In the genomic region with DNA sequence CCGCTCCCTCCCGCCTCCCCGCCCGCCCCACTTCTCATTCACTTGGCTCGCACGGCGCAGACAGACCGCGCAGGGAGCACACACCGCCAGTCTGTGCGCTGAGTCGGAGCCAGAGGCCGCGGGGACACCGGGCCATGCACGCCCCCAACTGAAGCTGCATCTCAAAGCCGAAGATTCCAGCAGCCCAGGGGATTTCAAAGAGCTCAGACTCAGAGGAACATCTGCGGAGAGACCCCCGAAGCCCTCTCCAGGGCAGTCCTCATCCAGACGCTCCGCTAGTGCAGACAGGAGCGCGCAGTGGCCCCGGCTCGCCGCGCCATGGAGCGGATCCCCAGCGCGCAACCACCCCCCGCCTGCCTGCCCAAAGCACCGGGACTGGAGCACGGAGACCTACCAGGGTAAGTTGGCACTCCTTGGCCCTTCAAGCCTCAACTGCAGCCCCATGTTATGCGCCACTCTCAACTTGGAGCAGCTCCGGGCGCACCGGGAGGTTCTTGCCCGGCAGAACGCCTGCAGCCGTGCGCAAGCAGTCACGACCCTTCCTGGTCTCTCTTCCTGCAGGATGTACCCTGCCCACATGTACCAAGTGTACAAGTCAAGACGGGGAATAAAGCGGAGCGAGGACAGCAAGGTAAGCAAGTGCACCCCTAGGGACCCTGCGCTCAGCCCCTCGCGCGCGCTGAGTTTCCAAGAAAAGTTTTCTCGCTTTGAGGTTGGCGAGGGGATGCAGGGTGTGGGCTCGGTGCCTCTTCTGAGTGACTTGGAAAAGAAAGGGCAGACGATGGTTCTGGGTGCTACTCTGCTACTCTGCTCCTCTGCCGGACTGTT, we compare ENCODE assay signal across 8 cellular contexts. TPM values are rescaled to one million over a fixed set of nuclear protein-coding genes. Genes with fewer than 3 reads are reported as not detected.
DNase-seq lines count a peak whose midpoint lies in the region; TF ChIP-seq lines count a peak whose summit lies in the region.

A gene (plus strand): TSS at position 37 of the 828 bp plus-strand sequence. CDS start 282 bp downstream, at position 319.

- DNase-seq in DMS53 (lab: John Stamatoyannopoulos, UW) (peak; percentile 53), DMS53 treated with DMSO at 0.1 percent for 48 hours (lab: John Stamatoyannopoulos, UW; ENCODE audit: unreplicated experiment) (no peak), HFFc6 (no peak), dedifferentiated amniotic fluid mesenchymal stem cell (ENCODE audit: extremely low spot score) (peak; percentile 26), lower leg skin (ENCODE audit: low spot score in 2 of 2) (no peak), substantia nigra (lab: John Stamatoyannopoulos, UW) (peak in 14 of 49 donors; percentile 29 to 93 (median 63)), HCEC 1CT (no peak)

- H3K9me3 Mint-ChIP-seq in HFFc6 = no peaks in the 10 kb centered on the region

- H3K27me3 Mint-ChIP-seq in HFFc6 (ENCODE audit: insufficient read depth) = no peaks in the 10 kb centered on the region; the same call in 1 of the 2 replicates

- peak within 1 kb of the TSS; percentile 80 for H3K27ac ChIP-seq in substantia nigra (ENCODE audit: low read depth, low read length, poor library complexity, severe bottlenecking)

- H3K27ac Mint-ChIP-seq in HFFc6 = peak within 1 kb of the TSS; percentile 97

- H3K4me3 ChIP-seq in lower leg skin (ENCODE audit: low read depth, poor library complexity, severe bottlenecking) = peak within 1 kb of the TSS; percentile 90

- peaks cover 20% of the 10 kb centered on the region for H3K36me3 Mint-ChIP-seq in HFFc6 (ENCODE audit: low read depth)

- peaks cover 64% of the 10 kb centered on the region for H3K4me1 Mint-ChIP-seq in HFFc6 (ENCODE audit: low read depth)

- TF ChIP-seq CTCF in HFFc6 (IDR thresholded peaks at IDR 0.05) = no peak
- TF ChIP-seq CTCF in lower leg skin (IDR thresholded peaks at IDR 0.05) = no peak

- WGBS in lower leg skin, 2 donors = 1% methylated on average over 44 to 45 of the region's 55 CpGs

- H3K4me3 Mint-ChIP-seq in HFFc6 = peak within 1 kb of the TSS; percentile 99

- intact Hi-C loops in lower leg skin (cut with DNase I; ENCODE audit: low total_unique reads) = loop anchor here (5.0 kb wide), 2 partner anchors 43 to 257 kb away; no protein-coding TSS in a partner anchor

- no peak for TF ChIP-seq POLR2A in lower leg skin (IDR thresholded peaks at IDR 0.05)

TF ChIP-seq in PFSK-1, 5 proteins besides CTCF, POLR2A, EP300 and RAD21:
- TF ChIP-seq POLR2AphosphoS5 (IDR thresholded peaks at IDR 0.05; ENCODE audit: low read depth, low read length) (peak; percentile 46; the same call in 1 of the 2 replicates), FOXP2 (optimal IDR thresholded peaks at IDR 0.05; ENCODE audit: borderline replicate concordance, extremely low read depth, extremely low read length, insufficient read depth) (no peak), TAF1 (IDR thresholded peaks at IDR 0.05; ENCODE audit: borderline replicate concordance, insufficient read depth, low read length) (0 out of 2 replicates have a peak, but pooled peaks have one; percentile 41)
TF ChIP-seq in PFSK-1: peak in this region for 2.

RNA-seq across cellular contexts. Expression of the gene that starts here (rescaled TPM):
- 10 to 100 TPM; 10.2 to 11.8 (median 10.7) TPM for total RNA-seq in HFFc6 (2021; fragmentation: NEBNext Ultra II Directional; extraction: Animal tissue kit (Norgen Biotek cat#: 25700))
- 37.0 TPM for polyA plus RNA-seq in PFSK-1 (2012; ENCODE audit: insufficient read length, low read depth)
- 100 to 1,000 TPM in 3 of 4 donors, 10 to 100 TPM in 1; 69.9 to 178 (median 143) TPM for total RNA-seq in lower leg skin

Comparison
In these comparisons a context has a peak if more than half of its experiments do, and no peak if none do; other contexts are left out.
1. RNA of the gene that starts here (total RNA-seq): 69.9 to 178 TPM in lower leg skin; 10.2 to 11.8 TPM in HFFc6; every median in the first group is over 4 times any median in the second.
2. DNase-seq: peak in DMS53 (single experiment) and dedifferentiated amniotic fluid mesenchymal stem cell (single experiment); none in DMS53 treated with DMSO at 0.1 percent for 48 hours (single experiment), HFFc6 (single experiment), lower leg skin (0 of 2) and HCEC 1CT (single experiment).